ENCODE assay signal across 8 cellular contexts in genomic region chr11:3022300-3022967, GRCh38. TPM values are rescaled to one million over a fixed set of nuclear protein-coding genes. Genes with fewer than 3 reads are reported as not detected.
DNase-seq lines count a peak whose midpoint lies in the region; ATAC-seq, FAIRE-seq and TF ChIP-seq lines count a peak whose summit lies in the region.

No MANE protein-coding gene starts in this region.

- H3K36me3 ChIP-seq in iPS-15b (ENCODE audit: control insufficient read depth, insufficient read depth, low read length) (peaks cover 39% of the 10 kb centered on the region), vagina (peaks cover 0 to 43% of the 10 kb centered on the region in 2 donors), tibial artery (peaks cover 49 to 65% (median 58%) of the 10 kb centered on the region in 3 donors)

- H3K27ac Mint-ChIP-seq in WTC11: peak overlapping the region; percentile 22; the same call in 1 of the 2 replicates

- H3K4me1 Mint-ChIP-seq in WTC11: peaks cover 6% of the 10 kb centered on the region; the same call in 1 of the 2 replicates

- TF ChIP-seq CTCF in WTC11 (IDR thresholded peaks at IDR 0.05) (no peak), vagina (IDR thresholded peaks at IDR 0.05) (no peak), dorsolateral prefrontal cortex (IDR thresholded peaks at IDR 0.05 in 54 of 56, conservative IDR thresholded peaks at IDR 0.05 in 2 of 56; ENCODE audit: low read depth in 1 of 56, partially characterized antibody in 56 of 56) (no peak), tibial artery (IDR thresholded peaks at IDR 0.05) (no peak)

- H3K27ac ChIP-seq in vagina (no peak overlapping the region), dorsolateral prefrontal cortex (peak overlapping the region in 27 of 59 donors; percentile 3 to 78 (median 48)), tibial artery (no peak overlapping the region)

- ATAC-seq in HG03039 (IDR thresholded peaks at IDR 0.05; ENCODE audit: unreplicated experiment): peak; percentile 59
- ATAC-seq in WTC11: no peak; the same call in 1 of the 2 replicates

- TF ChIP-seq POLR2A in GM12891 (IDR thresholded peaks at IDR 0.05; ENCODE audit: low read depth, low read length): no peak
- TF ChIP-seq POLR2A in vagina (IDR thresholded peaks at IDR 0.05): no peak

- POLR2A ChIA-PET in WTC11 (lab: Charles Lee): interaction anchor here (1.1 kb wide), 1 partner anchor 21 kb away, joined by 3 read pairs; no protein-coding TSS in a partner anchor

- CTCF ChIA-PET in WTC11 (lab: Charles Lee): interaction anchor here (0.5 to 3.2 kb wide), 4 partner anchors 15 to 144 kb away, joined by 3 to 15 read pairs (median 4); no protein-coding TSS in a partner anchor

- H3K27me3 ChIP-seq in iPS-15b (ENCODE audit: control insufficient read depth, insufficient read depth, low read length) (no peaks in the 10 kb centered on the region), vagina (no peaks in the 10 kb centered on the region), dorsolateral prefrontal cortex (no peaks in the 10 kb centered on the region), tibial artery (no peaks in the 10 kb centered on the region)

- H3K9me3 ChIP-seq in iPS-15b (ENCODE audit: control insufficient read depth, insufficient read depth, low read length) (no peaks in the 10 kb centered on the region), vagina (no peaks in the 10 kb centered on the region), tibial artery (no peaks in the 10 kb centered on the region)

- H3K27me3 Mint-ChIP-seq in WTC11 (ENCODE audit: low read depth): no peaks in the 10 kb centered on the region

- FAIRE-seq in GM12891 (lab: Jason Lieb, UNC): peak; percentile 87

- H3K4me1 ChIP-seq in iPS-15b (ENCODE audit: control insufficient read depth, insufficient read depth, low read length) (no peaks in the 10 kb centered on the region), vagina (peaks cover 4% of the 10 kb centered on the region), tibial artery (peaks cover 0 to 25% (median 10%) of the 10 kb centered on the region in 4 donors)

- H3K4me3 Mint-ChIP-seq in WTC11: no peak overlapping the region

- peak overlapping the region; percentile 12 for H3K9ac ChIP-seq in iPS-15b (ENCODE audit: low read depth, low read length)

- H3K4me3 ChIP-seq in iPS-15b (ENCODE audit: low read depth, low read length) (no peak overlapping the region), vagina (no peak overlapping the region), dorsolateral prefrontal cortex (no peak overlapping the region), tibial artery (no peak overlapping the region)

- H3K9me3 Mint-ChIP-seq in WTC11: no peaks in the 10 kb centered on the region

- DNase-seq in GM12891 (ENCODE audit: insufficient read length, low spot score): no peak
- DNase-seq in WTC11 (ENCODE audit: low spot score): no peak
- no peak for DNase-seq in DMS 273 treated with DMSO at 0.1 percent for 48 hours (lab: John Stamatoyannopoulos, UW)
- no peak for DNase-seq in vagina (ENCODE audit: extremely low spot score in 2 of 2)
- DNase-seq in dorsolateral prefrontal cortex: no peak
- no peak for DNase-seq in tibial artery

- intact Hi-C loops in vagina (cut with DNase I) (no loop called here), dorsolateral prefrontal cortex (cut with DNase I) (loop anchor here in 1 of 2 donors (5.0 kb wide), 1 partner anchor 45 kb away; no protein-coding TSS in a partner anchor), tibial artery (cut with DNase I; ENCODE audit: low total_unique reads) (no loop called here)

- H3K36me3 Mint-ChIP-seq in WTC11: peaks cover 51% of the 10 kb centered on the region

TF ChIP-seq in GM12891, 5 proteins besides CTCF, POLR2A, EP300 and RAD21:
- TF ChIP-seq TAF1 (IDR thresholded peaks at IDR 0.05; ENCODE audit: low read depth, low read length): no peak
- TF ChIP-seq SPI1 (IDR thresholded peaks at IDR 0.05; ENCODE audit: low read depth, low read length): peak; percentile 77
- 0 out of 2 replicates have a peak, but pooled peaks have one; percentile 20 for TF ChIP-seq POLR2AphosphoS5 (IDR thresholded peaks at IDR 0.05; ENCODE audit: low read depth, low read length)
- no peak for TF ChIP-seq PAX5 (IDR thresholded peaks at IDR 0.05; ENCODE audit: insufficient read depth, low read length, severe bottlenecking)
TF ChIP-seq in GM12891: peak in this region for 2.

TF ChIP-seq in WTC11, 78 proteins besides CTCF, POLR2A, EP300 and RAD21:
- TF ChIP-seq SOX15 (CRISPR knock-in tag; IDR thresholded peaks at IDR 0.05): no peak
- TF ChIP-seq USF2 (CRISPR knock-in tag; IDR thresholded peaks at IDR 0.05): 0 out of 2 replicates have a peak, but pooled peaks have one; percentile 22

RNA-seq across cellular contexts. Expression of gene NAP1L4, which starts 30.3 kb away (rescaled TPM):
- polyA plus RNA-seq in GM12891 (2012; ENCODE audit: low read depth, missing spikeins): 85.6 TPM
- total RNA-seq in WTC11 (2021) (160 to 189 TPM (median 181 TPM) in 3 replicates), vagina (108 TPM), dorsolateral prefrontal cortex (100 to 1,000 TPM; 135 to 252 (median 182) TPM)

RNA-seq across cellular contexts. Expression of gene CARS1, which starts 34.8 kb away (rescaled TPM):
- polyA plus RNA-seq in GM12891 (2012; ENCODE audit: low read depth, missing spikeins): 29.5 TPM
- total RNA-seq in WTC11 (2021) (57.9 to 92.0 TPM (median 62.0 TPM) in 3 replicates), vagina (26.0 TPM), dorsolateral prefrontal cortex (100 to 1,000 TPM in 1 of 120 experiments, 10 to 100 TPM in 119; 40.9 to 104 (median 59.2) TPM)
